In the genomic region with DNA sequence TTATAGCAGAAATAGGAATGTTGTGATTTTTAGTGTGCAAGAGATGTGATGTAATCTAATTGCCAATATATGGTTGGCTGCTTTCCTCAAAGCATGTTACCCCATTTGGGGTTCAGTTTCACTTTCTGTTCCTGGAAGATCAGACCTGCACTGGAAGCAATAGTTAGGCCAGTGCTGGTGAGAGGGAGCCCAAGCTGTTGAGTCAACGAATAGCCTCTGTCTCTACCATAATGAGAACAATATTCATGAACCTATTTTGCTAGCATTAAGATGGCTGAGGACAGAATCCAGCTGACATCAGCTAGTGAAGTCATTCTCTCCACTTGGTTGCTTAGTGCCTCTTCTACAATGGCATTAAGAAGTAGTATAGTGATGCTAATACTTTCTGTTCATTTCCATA, we compare ENCODE assay signal across 12 cellular contexts.
A peak's percentile ranks its signal among the peaks of the same experiment; 100 is the strongest.
DNase-seq lines count a peak whose midpoint lies in the region; ATAC-seq, FAIRE-seq and TF ChIP-seq lines count a peak whose summit lies in the region.
"Had no signal": no experiment of that assay in that cellular context is flagged by ENCODE, and none has a peak within 500 bp of the region (broad histone marks: within the 10 kb centered on the region; RNA-seq: fewer than 3 reads in every experiment).

No MANE protein-coding gene starts in this region.

- TF ChIP-seq RAD21 in H1 (IDR thresholded peaks at IDR 0.05 in 1 of 2, conservative IDR thresholded peaks at IDR 0.05 in 1 of 2; ENCODE audit: low read depth in 2 of 2, low read length in 2 of 2): no peak

- no peaks in the 10 kb centered on the region for H3K79me1 ChIP-seq in H1 (ENCODE audit: low read depth, low read length)

- H4K20me1 ChIP-seq in H1 (replicated peaks in 1 of 2; ENCODE audit: control insufficient read depth in 1 of 2, insufficient read depth in 2 of 2, low read length in 2 of 2): no peaks in the 10 kb centered on the region

- no peak overlapping the region for H4K8ac ChIP-seq in H1 (ENCODE audit: extremely low read depth, insufficient read depth, low read length)

- H3K9me3 ChIP-seq in H1 (ENCODE audit: insufficient read depth in 2 of 2, low read depth in 1 of 2, low read length in 1 of 2) (no peaks in the 10 kb centered on the region), endodermal cell (ENCODE audit: control insufficient read depth, low read length) (no peaks in the 10 kb centered on the region), heart right ventricle (peaks cover 0 to 18% (median 0%) of the 10 kb centered on the region in 11 donors)
- H3K9me3 ChIP-seq: pancreas, vagina had no signal

- no peaks in the 10 kb centered on the region for H3K27me3 Mint-ChIP-seq in endodermal cell (ENCODE audit: insufficient read depth)

- WGBS in H1 (ENCODE audit: extremely low coverage in 1 of 2, insufficient coverage in 1 of 2, insufficient read length in 1 of 2, insufficient replicate concordance in 2 of 2, low coverage in 1 of 2, low lambda C conversion rate in 2 of 2, missing lambda C conversion rate in 1 of 2), 2 experiments: 76% methylated on average over 1 of the region's 1 CpG; no CpG with 5 or more reads in 1 of the 2 experiments
- 79% methylated on average over 1 of the region's 1 CpG; no CpG with 5 or more reads in 1 of the 2 experiments for WGBS in endodermal cell (ENCODE audit: insufficient coverage in 1 of 2, insufficient read length in 1 of 2), 2 experiments
- 85 to 90% methylated on average over 1 of the region's 1 CpG for WGBS in heart right ventricle, 2 donors

- H3K27me3 ChIP-seq in H1 (replicated peaks in 1 of 4; ENCODE audit: control insufficient read depth in 3 of 4, extremely low read depth in 1 of 4, insufficient read depth in 3 of 4, low read length in 3 of 4) (no peaks in the 10 kb centered on the region), endodermal cell (ENCODE audit: control insufficient read depth, insufficient read depth, low read length, poor library complexity, severe bottlenecking) (no peaks in the 10 kb centered on the region), heart right ventricle (no peaks in the 10 kb centered on the region)
- H3K27me3 ChIP-seq: pancreas, vagina had no signal

- H3K9ac ChIP-seq in H1 (replicated peaks in 1 of 4; ENCODE audit: extremely low read depth in 1 of 4, low read depth in 3 of 4, low read length in 3 of 4): no peak overlapping the region
- H3K9ac ChIP-seq in endodermal cell (ENCODE audit: extremely low read depth, low read length, poor library complexity, severe bottlenecking): no peak overlapping the region

- H3K18ac ChIP-seq in H1 (ENCODE audit: extremely low read depth, low read length): no peak overlapping the region

- no peak overlapping the region for H2BK20ac ChIP-seq in H1 (ENCODE audit: low read length)

- intact Hi-C loops in heart right ventricle (cut with DNase I): loop anchor here in 2 of 10 donors (10.0 kb wide), 3 partner anchors 178 to 1022 kb away; no protein-coding TSS in a partner anchor

- H4K91ac ChIP-seq in H1 (replicated peaks; ENCODE audit: insufficient read length, low read length): no peak overlapping the region

- no peak overlapping the region for H3K4ac ChIP-seq in H1 (replicated peaks; ENCODE audit: insufficient read length, low read depth, low read length)

- H2BK15ac ChIP-seq in H1 (ENCODE audit: low read length): no peak overlapping the region

- DNase-seq in ACHN (peak; percentile 9), H1 (ENCODE audit: low read depth in 1 of 2, low spot score in 2 of 2) (no peak), endodermal cell (no peak), heart right ventricle (no peak), NCI-H524 (lab: John Stamatoyannopoulos, UW) (no peak)
- no peak for DNase-seq in activated effector memory CD4-positive, alpha-beta T cell treated with Interleukin-2 at 50 U/mL for 16 hours
- DNase-seq: activated gamma-delta T cell, COR-L47, pancreas had no signal

- no peak overlapping the region for H3K56ac ChIP-seq in H1 (replicated peaks; ENCODE audit: insufficient read length, low read depth, low read length)

- 0 out of 7 replicates have a peak, but pooled peaks cover 0 to 2% (median 0%) of the 10 kb centered on the region in 4 experiments for H3K4me1 ChIP-seq in H1 (replicated peaks in 1 of 4; ENCODE audit: control insufficient read depth in 3 of 4, insufficient read depth in 4 of 4, low read length in 3 of 4)
- no peaks in the 10 kb centered on the region for H3K4me1 ChIP-seq in endodermal cell (ENCODE audit: control insufficient read depth, insufficient read depth, low read length)
- H3K4me1 ChIP-seq in heart right ventricle: peaks cover 0 to 3% (median 0%) of the 10 kb centered on the region in 9 donors

- H3K27ac ChIP-seq in H1 (ENCODE audit: low read depth, low read length) (no peak overlapping the region), endodermal cell (ENCODE audit: low read depth, low read length) (no peak overlapping the region), heart right ventricle (peak overlapping the region in 1 of 10 donors; percentile 42)
- H3K27ac ChIP-seq: pancreas, vagina had no signal

- H2AK5ac ChIP-seq in H1 (ENCODE audit: low read depth, low read length): no peak overlapping the region

- no peak overlapping the region for H2BK5ac ChIP-seq in H1 (ENCODE audit: low read depth, low read length)

- POLR2A ChIA-PET in H1 (lab: Charles Lee; ENCODE audit: partially characterized antibody): no interaction called here

- no peaks in the 10 kb centered on the region for H3K4me1 Mint-ChIP-seq in endodermal cell

- H3K36me3 Mint-ChIP-seq in endodermal cell (ENCODE audit: low read depth): no peaks in the 10 kb centered on the region

- H3K14ac ChIP-seq in H1 (ENCODE audit: insufficient read length): no peak overlapping the region

- H3K27ac Mint-ChIP-seq in endodermal cell: no peak overlapping the region

- TF ChIP-seq CTCF in H1 (IDR thresholded peaks at IDR 0.05; ENCODE audit: control extremely low read depth in 1 of 3, insufficient read depth in 1 of 3, low read depth in 1 of 3, low read length in 3 of 3): no peak
- TF ChIP-seq CTCF in endodermal cell (conservative IDR thresholded peaks at IDR 0.05): no peak
- TF ChIP-seq CTCF in heart right ventricle (IDR thresholded peaks at IDR 0.05): no peak

- no peak overlapping the region for H3K23ac ChIP-seq in H1 (ENCODE audit: insufficient read length)

- H3K36me3 ChIP-seq in H1 (ENCODE audit: control insufficient read depth in 2 of 4, insufficient read depth in 4 of 4, low read length in 3 of 4): no peaks in the 10 kb centered on the region
- no peaks in the 10 kb centered on the region for H3K36me3 ChIP-seq in endodermal cell (ENCODE audit: control insufficient read depth, insufficient read depth, low read length)
- no peaks in the 10 kb centered on the region for H3K36me3 ChIP-seq in heart right ventricle
- H3K36me3 ChIP-seq: pancreas, vagina had no signal

- no peaks in the 10 kb centered on the region for H3K23me2 ChIP-seq in H1 (ENCODE audit: low read depth, low read length)

- no peak overlapping the region for H3K4me3 Mint-ChIP-seq in endodermal cell

- FAIRE-seq in H1 (lab: Jason Lieb, UNC): no peak
- FAIRE-seq: pancreas had no signal

- no peak for TF ChIP-seq EP300 in H1 (IDR thresholded peaks at IDR 0.05; ENCODE audit: borderline replicate concordance in 1 of 2, low read depth in 2 of 2, low read length in 2 of 2)

- H2BK12ac ChIP-seq in H1 (ENCODE audit: low read depth, low read length): no peak overlapping the region

- no peaks in the 10 kb centered on the region for H3K9me3 Mint-ChIP-seq in endodermal cell

- no peak overlapping the region for H4K5ac ChIP-seq in H1 (ENCODE audit: insufficient read length, low read depth, low read length)

- no peak overlapping the region for H3K4me2 ChIP-seq in H1 (ENCODE audit: insufficient read depth in 1 of 2, low read depth in 2 of 2, low read length in 2 of 2)

- no peak for TF ChIP-seq POLR2A in GM18505 (IDR thresholded peaks at IDR 0.05; ENCODE audit: borderline replicate concordance, extremely low read depth, insufficient read depth, insufficient read length)
- TF ChIP-seq POLR2A in H1 (IDR thresholded peaks at IDR 0.05; ENCODE audit: control extremely low read depth in 1 of 2, low read depth in 2 of 2, low read length in 2 of 2): no peak

- H3K4me3 ChIP-seq in H1 (ENCODE audit: extremely low read depth in 1 of 4, insufficient read depth in 2 of 4, low read depth in 3 of 4, low read length in 4 of 4) (no peak overlapping the region), endodermal cell (ENCODE audit: low read length) (no peak overlapping the region), heart right ventricle (no peak overlapping the region)
- H3K4me3 ChIP-seq: pancreas, vagina had no signal

- in situ Hi-C loops in ACHN (cut with HindIII; ENCODE audit: low pct_ligation_motif_present, low pct_unique_long_range_greater_than_20kb, low sequenced_read_pairs): no loop called here

- ATAC-seq in GM18505 (IDR thresholded peaks at IDR 0.05; ENCODE audit: unreplicated experiment) (peak; percentile 98), HG03469 (IDR thresholded peaks at IDR 0.05; ENCODE audit: unreplicated experiment) (peak; percentile 96), heart right ventricle (no peak)

- no peak overlapping the region for H2BK120ac ChIP-seq in H1 (replicated peaks; ENCODE audit: low read depth, low read length)

- peak overlapping the region; percentile 76 for H2AFZ ChIP-seq in H1 (ENCODE audit: low read length)

- no peaks in the 10 kb centered on the region for H3K79me2 ChIP-seq in H1 (ENCODE audit: control insufficient read depth in 1 of 2, insufficient read depth in 2 of 2, low read length in 2 of 2)

- CTCF ChIA-PET in H1 (lab: Charles Lee; ENCODE audit: partially characterized antibody): interaction anchor here (0.6 to 4.4 kb wide), 3 partner anchors 13 to 682 kb away, joined by 3 to 15 read pairs (median 3); no protein-coding TSS in a partner anchor

TF ChIP-seq in H1, 55 proteins besides CTCF, POLR2A, EP300 and RAD21:
- TF ChIP-seq PHF8 (conservative IDR thresholded peaks at IDR 0.05; ENCODE audit: low read depth, low read length): no peak
- no peak for TF ChIP-seq RFX5 (IDR thresholded peaks at IDR 0.05; ENCODE audit: borderline replicate concordance, low read depth, low read length)

Comparison
In these comparisons a context has a peak if more than half of its experiments do, and no peak if none do; other contexts are left out.
1. ATAC-seq: peak in GM18505 (single experiment) and HG03469 (single experiment); none in heart right ventricle (0 of 8).